1 cellular context compared by ENCODE assay signal in the genomic region with DNA sequence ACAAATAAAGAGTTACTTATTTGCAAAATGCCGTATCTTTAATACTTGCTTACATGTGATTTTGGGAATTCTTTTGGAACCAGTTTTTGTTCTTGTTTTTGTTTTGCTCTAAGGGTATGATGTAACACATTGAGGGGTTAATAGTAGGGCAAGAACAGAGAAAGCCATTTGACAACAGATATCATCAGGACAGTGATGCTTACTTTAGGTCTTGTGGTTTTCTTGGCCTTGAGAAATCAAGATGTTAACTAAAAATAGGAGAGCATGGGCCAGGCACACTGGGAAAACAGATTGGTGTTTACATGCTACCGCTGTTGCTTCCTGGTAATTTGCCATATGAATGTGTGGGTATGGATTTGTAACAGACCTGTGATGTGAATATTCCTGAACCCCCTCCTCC.
TF ChIP-seq lines count a peak whose summit lies in the region.

No MANE protein-coding gene starts in this region.

TF ChIP-seq in K562, 482 proteins besides CTCF, POLR2A, EP300 and RAD21 (continued from another document and continues in another):
- TF ChIP-seq, protein P1, sequence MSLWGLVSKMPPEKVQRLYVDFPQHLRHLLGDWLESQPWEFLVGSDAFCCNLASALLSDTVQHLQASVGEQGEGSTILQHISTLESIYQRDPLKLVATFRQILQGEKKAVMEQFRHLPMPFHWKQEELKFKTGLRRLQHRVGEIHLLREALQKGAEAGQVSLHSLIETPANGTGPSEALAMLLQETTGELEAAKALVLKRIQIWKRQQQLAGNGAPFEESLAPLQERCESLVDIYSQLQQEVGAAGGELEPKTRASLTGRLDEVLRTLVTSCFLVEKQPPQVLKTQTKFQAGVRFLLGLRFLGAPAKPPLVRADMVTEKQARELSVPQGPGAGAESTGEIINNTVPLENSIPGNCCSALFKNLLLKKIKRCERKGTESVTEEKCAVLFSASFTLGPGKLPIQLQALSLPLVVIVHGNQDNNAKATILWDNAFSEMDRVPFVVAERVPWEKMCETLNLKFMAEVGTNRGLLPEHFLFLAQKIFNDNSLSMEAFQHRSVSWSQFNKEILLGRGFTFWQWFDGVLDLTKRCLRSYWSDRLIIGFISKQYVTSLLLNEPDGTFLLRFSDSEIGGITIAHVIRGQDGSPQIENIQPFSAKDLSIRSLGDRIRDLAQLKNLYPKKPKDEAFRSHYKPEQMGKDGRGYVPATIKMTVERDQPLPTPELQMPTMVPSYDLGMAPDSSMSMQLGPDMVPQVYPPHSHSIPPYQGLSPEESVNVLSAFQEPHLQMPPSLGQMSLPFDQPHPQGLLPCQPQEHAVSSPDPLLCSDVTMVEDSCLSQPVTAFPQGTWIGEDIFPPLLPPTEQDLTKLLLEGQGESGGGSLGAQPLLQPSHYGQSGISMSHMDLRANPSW (CRISPR knock-in tag; IDR thresholded peaks at IDR 0.05): no peak
- TF ChIP-seq ZNF253 (CRISPR knock-in tag; conservative IDR thresholded peaks at IDR 0.05): no peak
- TF ChIP-seq KAT7 (CRISPR knock-in tag; IDR thresholded peaks at IDR 0.05; ENCODE audit: borderline replicate concordance): no peak
- no peak for TF ChIP-seq PCBP2 (IDR thresholded peaks at IDR 0.05; ENCODE audit: low read depth, low read length, poor library complexity, severe bottlenecking)
- peak; percentile 90 for TF ChIP-seq ATF7 (IDR thresholded peaks at IDR 0.05)
- TF ChIP-seq HDAC8 (tag; IDR thresholded peaks at IDR 0.05): no peak
- no peak for TF ChIP-seq SAFB (IDR thresholded peaks at IDR 0.05; ENCODE audit: borderline replicate concordance, low read depth, low read length)
- peak; percentile 54; the same call in 1 of the 2 replicates for TF ChIP-seq MTA1 (IDR thresholded peaks at IDR 0.05; ENCODE audit: borderline replicate concordance)
- TF ChIP-seq, protein P2, sequence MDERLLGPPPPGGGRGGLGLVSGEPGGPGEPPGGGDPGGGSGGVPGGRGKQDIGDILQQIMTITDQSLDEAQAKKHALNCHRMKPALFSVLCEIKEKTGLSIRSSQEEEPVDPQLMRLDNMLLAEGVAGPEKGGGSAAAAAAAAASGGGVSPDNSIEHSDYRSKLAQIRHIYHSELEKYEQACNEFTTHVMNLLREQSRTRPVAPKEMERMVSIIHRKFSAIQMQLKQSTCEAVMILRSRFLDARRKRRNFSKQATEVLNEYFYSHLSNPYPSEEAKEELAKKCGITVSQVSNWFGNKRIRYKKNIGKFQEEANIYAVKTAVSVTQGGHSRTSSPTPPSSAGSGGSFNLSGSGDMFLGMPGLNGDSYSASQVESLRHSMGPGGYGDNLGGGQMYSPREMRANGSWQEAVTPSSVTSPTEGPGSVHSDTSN (CRISPR knock-in tag; IDR thresholded peaks at IDR 0.05; ENCODE audit: low read depth): no peak
- TF ChIP-seq, protein P2 (tag; conservative IDR thresholded peaks at IDR 0.05; ENCODE audit: low read depth): no peak
- TF ChIP-seq ZNF583 (CRISPR knock-in tag; IDR thresholded peaks at IDR 0.05): no peak
- no peak for TF ChIP-seq NR2F6 (CRISPR knock-in tag; IDR thresholded peaks at IDR 0.05)
- TF ChIP-seq, protein P3, sequence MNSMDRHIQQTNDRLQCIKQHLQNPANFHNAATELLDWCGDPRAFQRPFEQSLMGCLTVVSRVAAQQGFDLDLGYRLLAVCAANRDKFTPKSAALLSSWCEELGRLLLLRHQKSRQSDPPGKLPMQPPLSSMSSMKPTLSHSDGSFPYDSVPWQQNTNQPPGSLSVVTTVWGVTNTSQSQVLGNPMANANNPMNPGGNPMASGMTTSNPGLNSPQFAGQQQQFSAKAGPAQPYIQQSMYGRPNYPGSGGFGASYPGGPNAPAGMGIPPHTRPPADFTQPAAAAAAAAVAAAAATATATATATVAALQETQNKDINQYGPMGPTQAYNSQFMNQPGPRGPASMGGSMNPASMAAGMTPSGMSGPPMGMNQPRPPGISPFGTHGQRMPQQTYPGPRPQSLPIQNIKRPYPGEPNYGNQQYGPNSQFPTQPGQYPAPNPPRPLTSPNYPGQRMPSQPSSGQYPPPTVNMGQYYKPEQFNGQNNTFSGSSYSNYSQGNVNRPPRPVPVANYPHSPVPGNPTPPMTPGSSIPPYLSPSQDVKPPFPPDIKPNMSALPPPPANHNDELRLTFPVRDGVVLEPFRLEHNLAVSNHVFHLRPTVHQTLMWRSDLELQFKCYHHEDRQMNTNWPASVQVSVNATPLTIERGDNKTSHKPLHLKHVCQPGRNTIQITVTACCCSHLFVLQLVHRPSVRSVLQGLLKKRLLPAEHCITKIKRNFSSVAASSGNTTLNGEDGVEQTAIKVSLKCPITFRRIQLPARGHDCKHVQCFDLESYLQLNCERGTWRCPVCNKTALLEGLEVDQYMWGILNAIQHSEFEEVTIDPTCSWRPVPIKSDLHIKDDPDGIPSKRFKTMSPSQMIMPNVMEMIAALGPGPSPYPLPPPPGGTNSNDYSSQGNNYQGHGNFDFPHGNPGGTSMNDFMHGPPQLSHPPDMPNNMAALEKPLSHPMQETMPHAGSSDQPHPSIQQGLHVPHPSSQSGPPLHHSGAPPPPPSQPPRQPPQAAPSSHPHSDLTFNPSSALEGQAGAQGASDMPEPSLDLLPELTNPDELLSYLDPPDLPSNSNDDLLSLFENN (IDR thresholded peaks at IDR 0.05; ENCODE audit: low read depth in 2 of 2, low read length in 2 of 2): no peak
- peak; percentile 81 for TF ChIP-seq HDAC3 (IDR thresholded peaks at IDR 0.05; ENCODE audit: borderline replicate concordance, partially characterized antibody)
- TF ChIP-seq PRDM10 (IDR thresholded peaks at IDR 0.05; ENCODE audit: partially characterized antibody): no peak
- TF ChIP-seq DIDO1 (tag; IDR thresholded peaks at IDR 0.05; ENCODE audit: low read depth): no peak
- no peak; the same call in 1 of the 2 replicates for TF ChIP-seq KLF6 (CRISPR knock-in tag; IDR thresholded peaks at IDR 0.05; ENCODE audit: borderline replicate concordance)
- TF ChIP-seq ZNF57 (CRISPR knock-in tag; IDR thresholded peaks at IDR 0.05): no peak
- no peak for TF ChIP-seq ZNF41 (CRISPR knock-in tag; conservative IDR thresholded peaks at IDR 0.05)
- peak in 1 of 2 experiments; percentile 50; a peak in 2 of 4 replicates for TF ChIP-seq FOXA3 (CRISPR knock-in tag; conservative IDR thresholded peaks at IDR 0.05 in 1 of 2, IDR thresholded peaks at IDR 0.05 in 1 of 2)
- no peak for TF ChIP-seq EZH2 (IDR thresholded peaks at IDR 0.05; ENCODE audit: borderline replicate concordance, low read depth, low read length)
- TF ChIP-seq ATF2 (CRISPR knock-in tag; IDR thresholded peaks at IDR 0.05): no peak
- TF ChIP-seq PURB (CRISPR knock-in tag; IDR thresholded peaks at IDR 0.05; ENCODE audit: low read depth): no peak
- TF ChIP-seq FOXK2 (conservative IDR thresholded peaks at IDR 0.05 in 1 of 2, IDR thresholded peaks at IDR 0.05 in 1 of 2; ENCODE audit: low read depth in 2 of 2): peak; percentile 67 to 75; a peak in 3 of 4 replicates
- TF ChIP-seq TFE3 (CRISPR knock-in tag; IDR thresholded peaks at IDR 0.05): no peak
- no peak for TF ChIP-seq ELK3 (CRISPR knock-in tag; IDR thresholded peaks at IDR 0.05)
- no peak for TF ChIP-seq NR4A1 (CRISPR knock-in tag; IDR thresholded peaks at IDR 0.05)
- no peak for TF ChIP-seq NR4A1 (tag; IDR thresholded peaks at IDR 0.05)
